In genomic region chr20:57499676-57500075, GRCh38 we compare ENCODE assay signal across 18 cellular contexts. TPM values are rescaled to one million over a fixed set of nuclear protein-coding genes. Genes with fewer than 3 reads are reported as not detected.
DNase-seq lines count a peak whose midpoint lies in the region; ATAC-seq, FAIRE-seq and TF ChIP-seq lines count a peak whose summit lies in the region.
"Had no signal": no experiment of that assay in that cellular context is flagged by ENCODE, and none has a peak within 500 bp of the region (broad histone marks: within the 10 kb centered on the region; RNA-seq: fewer than 3 reads in every experiment).

No MANE protein-coding gene starts in this region.

- no peak for FAIRE-seq in HepG2 (lab: Jason Lieb, UNC)

- H3K4me2 ChIP-seq in HepG2 (ENCODE audit: low read depth, low read length), result no peak overlapping the region

- WGBS in heart left ventricle, 4 donors, result 59 to 76% (median 66%) methylated on average over 14 of the region's 14 CpGs
- WGBS in HepG2 (ENCODE audit: low lambda C conversion rate), result 16% methylated on average over 14 of the region's 14 CpGs

- POLR2A ChIA-PET in HepG2 (lab: Yijun Ruan, JAX), result no interaction called here

- no TSS peak for BruUV-seq in HepG2 (replicated peaks; lab: Mats Ljungman, UMichigan)

- H3K79me2 ChIP-seq in HepG2 (ENCODE audit: insufficient read depth, low read length), result no peaks in the 10 kb centered on the region

- no peak overlapping the region for H2AFZ ChIP-seq in HepG2 (ENCODE audit: low read length)

- DNase-seq in cardiac septum (ENCODE audit: low spot score) (peak; percentile 47), heart left ventricle (no peak), NCI-H345 (lab: John Stamatoyannopoulos, UW) (peak; percentile 63), epithelial cell of esophagus (ENCODE audit: low read depth) (peak; percentile 9), HepG2 (ENCODE audit: low spot score) (no peak), HuH-7 (ENCODE audit: low spot score) (no peak), posterior vena cava (ENCODE audit: low spot score) (no peak)
- DNase-seq: COR-L47, DMS153, GOT3, KG1, NCI-H1092 treated with DMSO at 0.1 percent for 48 hours, NCI-H187 treated with DMSO at 0.1 percent for 48 hours, NCI-H526 treated with DMSO at 0.1 percent for 48 hours, SW 1271 had no signal

- no peak overlapping the region for H3K9ac ChIP-seq in HepG2 (ENCODE audit: insufficient read depth, low read depth, low read length)

- H3K4me1 ChIP-seq in heart left ventricle (peaks cover 0 to 30% (median 3%) of the 10 kb centered on the region in 12 donors), HepG2 (ENCODE audit: insufficient read depth, low read length) (no peaks in the 10 kb centered on the region; the same call in 1 of the 2 replicates)

- H3K4me3 ChIP-seq in heart left ventricle (no peak overlapping the region), epithelial cell of esophagus (ENCODE audit: low read length) (no peak overlapping the region), HepG2 (replicated peaks in 1 of 3; ENCODE audit: insufficient read depth in 1 of 3, low read depth in 2 of 3, low read length in 3 of 3) (no peak overlapping the region)
- H3K4me3 ChIP-seq: SJSA1 had no signal

- H3K27ac ChIP-seq in heart left ventricle (no peak overlapping the region), HepG2 (ENCODE audit: extremely low read length, insufficient read depth, low read length) (no peak overlapping the region)
- H3K27ac ChIP-seq: SJSA1 had no signal

- H3K27me3 ChIP-seq in heart left ventricle, result peaks cover 0 to 37% (median 0%) of the 10 kb centered on the region in 9 donors
- H3K27me3 ChIP-seq in HepG2 (ENCODE audit: control insufficient read depth in 1 of 2, insufficient read depth in 2 of 2, low read length in 2 of 2), result peaks cover 4 to 46% of the 10 kb centered on the region in 2 experiments; a peak in 4 of 5 replicates
- H3K27me3 ChIP-seq: SJSA1 had no signal

- H3K36me3 ChIP-seq in heart left ventricle (no peaks in the 10 kb centered on the region), HepG2 (replicated peaks in 1 of 2; ENCODE audit: control insufficient read depth in 1 of 2, insufficient read depth in 2 of 2, low read length in 2 of 2) (no peaks in the 10 kb centered on the region)
- H3K36me3 ChIP-seq: SJSA1 had no signal

- CTCF ChIA-PET in HepG2 (lab: Yijun Ruan, JAX; ENCODE audit: low intra/inter-chr PET ratio, low total read pairs), result interaction anchor here (2.5 kb wide), 1 partner anchor 117 kb away, joined by 10 read pairs; no protein-coding TSS in a partner anchor

- in situ Hi-C loops in HepG2 (cut with HindIII; ENCODE audit: extremely low pct_ligation_motif_present, low pct_unique_long_range_greater_than_20kb), result loop anchor here (5.0 kb wide), 1 partner anchor 117 kb away; no protein-coding TSS in a partner anchor

- no peaks in the 10 kb centered on the region for H4K20me1 ChIP-seq in HepG2 (ENCODE audit: insufficient read depth, low read length)

- intact Hi-C loops in cardiac septum (cut with DNase I), result loop anchor here (10.0 kb wide), 1 partner anchor 405 kb away; no protein-coding TSS in a partner anchor
- intact Hi-C loops in heart left ventricle (cut with DNase I), result loop anchor here in 2 of 10 donors (10.0 kb wide), 2 partner anchors 65 to 415 kb away; no protein-coding TSS in a partner anchor
- intact Hi-C loops in HepG2 (cut with micrococcal nuclease; ENCODE audit: unreplicated experiment), result loop anchor here (2.0 kb wide), 1 partner anchor 411 kb away; no protein-coding TSS in a partner anchor
- intact Hi-C loops in posterior vena cava (cut with DNase I), result loop anchor here (5.0 kb wide), 1 partner anchor 117 kb away; no protein-coding TSS in a partner anchor

- no peak for TF ChIP-seq RAD21 in HepG2 (CRISPR knock-in tag; IDR thresholded peaks at IDR 0.05)

- TF ChIP-seq CTCF in heart left ventricle (IDR thresholded peaks at IDR 0.05) (no peak), epithelial cell of esophagus (IDR thresholded peaks at IDR 0.05; ENCODE audit: insufficient read depth, low read depth, low read length, missing control alignments) (no peak), HepG2 (CRISPR knock-in tag; IDR thresholded peaks at IDR 0.05) (no peak)

- H3K9me3 ChIP-seq in heart left ventricle (no peaks in the 10 kb centered on the region), HepG2 (ENCODE audit: low read length) (no peaks in the 10 kb centered on the region)
- H3K9me3 ChIP-seq: SJSA1 had no signal

- no peak for TF ChIP-seq POLR2A in heart left ventricle (IDR thresholded peaks at IDR 0.05)
- no peak for TF ChIP-seq POLR2A in HepG2 (IDR thresholded peaks at IDR 0.05; ENCODE audit: insufficient read depth in 1 of 2, low read depth in 2 of 2, low read length in 2 of 2)

- no peak for ATAC-seq in heart left ventricle
- no peak for ATAC-seq in HepG2

- TF ChIP-seq EP300 in HepG2 (IDR thresholded peaks at IDR 0.05; ENCODE audit: low read depth in 2 of 2, low read length in 2 of 2), result no peak
- no peak for TF ChIP-seq EP300 in HepG2 (CRISPR knock-in tag; IDR thresholded peaks at IDR 0.05; ENCODE audit: borderline replicate concordance)

TF ChIP-seq in HepG2, 621 proteins besides CTCF, POLR2A, EP300 and RAD21:
- TF ChIP-seq, protein P1, sequence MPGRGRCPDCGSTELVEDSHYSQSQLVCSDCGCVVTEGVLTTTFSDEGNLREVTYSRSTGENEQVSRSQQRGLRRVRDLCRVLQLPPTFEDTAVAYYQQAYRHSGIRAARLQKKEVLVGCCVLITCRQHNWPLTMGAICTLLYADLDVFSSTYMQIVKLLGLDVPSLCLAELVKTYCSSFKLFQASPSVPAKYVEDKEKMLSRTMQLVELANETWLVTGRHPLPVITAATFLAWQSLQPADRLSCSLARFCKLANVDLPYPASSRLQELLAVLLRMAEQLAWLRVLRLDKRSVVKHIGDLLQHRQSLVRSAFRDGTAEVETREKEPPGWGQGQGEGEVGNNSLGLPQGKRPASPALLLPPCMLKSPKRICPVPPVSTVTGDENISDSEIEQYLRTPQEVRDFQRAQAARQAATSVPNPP (CRISPR knock-in tag; IDR thresholded peaks at IDR 0.05), result no peak

RNA-seq across cellular contexts. Expression of gene CTCFL, which starts 25.3 kb away (rescaled TPM):
- total RNA-seq in cardiac septum (not detected), heart left ventricle (not detected), HepG2 (2016; rRNA removed; fragmentation: Illumina TruSeq; extraction: Trizol) (not detected in 2 replicates), posterior vena cava (not detected)
- polyA plus RNA-seq in heart left ventricle (not detected), HepG2 (2011; rRNA removed) (0.04 and 0.05 TPM in 2 replicates)
- total RNA-seq in HepG2 (2016; cell fraction: cytosol; rRNA removed; fragmentation: Illumina TruSeq; extraction: Trizol; ENCODE audit: low read depth), result not detected in 2 replicates
- not detected in 2 replicates for total RNA-seq in HepG2 (2016; cell fraction: insoluble cytoplasmic fraction; rRNA removed; fragmentation: Illumina TruSeq; extraction: Trizol)
- total RNA-seq in HepG2 (2016; cell fraction: membrane; rRNA removed; fragmentation: Illumina TruSeq; extraction: Trizol), result not detected in 2 replicates
- total RNA-seq in HepG2 (2016; cell fraction: nucleus; rRNA removed; fragmentation: Illumina TruSeq; extraction: Trizol), result not detected in 2 replicates
- polyA plus RNA-seq in HepG2 (2011; cell fraction: cytosol; rRNA removed), result 0.03 TPM in 1 of 2 replicates, not detected in the other
- polyA plus RNA-seq in HepG2 (2011; cell fraction: nucleus; rRNA removed), result not detected in 2 replicates
- polyA plus RNA-seq in HepG2 (2012), result 0.13 and 0.42 TPM in 2 replicates
- not detected in 2 replicates for polyA plus RNA-seq in HepG2 (2016; cell fraction: cytosol; fragmentation: Illumina TruSeq; extraction: Trizol; ENCODE audit: low read depth)
- polyA plus RNA-seq in HepG2 (2016; cell fraction: insoluble cytoplasmic fraction; fragmentation: Illumina TruSeq; extraction: Trizol; ENCODE audit: low read depth), result not detected in 2 replicates
- not detected in 2 replicates for polyA plus RNA-seq in HepG2 (2016; cell fraction: membrane; fragmentation: Illumina TruSeq; extraction: Trizol; ENCODE audit: low read depth)
- not detected in 2 replicates for polyA plus RNA-seq in HepG2 (2016; cell fraction: nucleus; fragmentation: Illumina TruSeq; extraction: Trizol; ENCODE audit: insufficient read depth, low read depth)
- polyA minus RNA-seq in HepG2 (2011; rRNA and poly(A)+ RNA removed; ENCODE audit: low replicate concordance), result 0.22 and 0.26 TPM in 2 replicates
- polyA minus RNA-seq in HepG2 (2011; cell fraction: cytosol; rRNA and poly(A)+ RNA removed), result not detected in 2 replicates
- not detected in 2 replicates for polyA minus RNA-seq in HepG2 (2011; cell fraction: nucleus; rRNA and poly(A)+ RNA removed)
- total RNA-seq: M059J, SJSA1 had no signal
- polyA plus RNA-seq: CD14-positive monocyte had no signal

Comparison
In these comparisons a context has a peak if more than half of its experiments do, and no peak if none do; other contexts are left out.
1. DNase-seq: peak in cardiac septum (single experiment), NCI-H345 (single experiment) and epithelial cell of esophagus (single experiment); none in heart left ventricle (0 of 5), HepG2 (single experiment), HuH-7 (single experiment) and posterior vena cava (single experiment).